In the genomic region with DNA sequence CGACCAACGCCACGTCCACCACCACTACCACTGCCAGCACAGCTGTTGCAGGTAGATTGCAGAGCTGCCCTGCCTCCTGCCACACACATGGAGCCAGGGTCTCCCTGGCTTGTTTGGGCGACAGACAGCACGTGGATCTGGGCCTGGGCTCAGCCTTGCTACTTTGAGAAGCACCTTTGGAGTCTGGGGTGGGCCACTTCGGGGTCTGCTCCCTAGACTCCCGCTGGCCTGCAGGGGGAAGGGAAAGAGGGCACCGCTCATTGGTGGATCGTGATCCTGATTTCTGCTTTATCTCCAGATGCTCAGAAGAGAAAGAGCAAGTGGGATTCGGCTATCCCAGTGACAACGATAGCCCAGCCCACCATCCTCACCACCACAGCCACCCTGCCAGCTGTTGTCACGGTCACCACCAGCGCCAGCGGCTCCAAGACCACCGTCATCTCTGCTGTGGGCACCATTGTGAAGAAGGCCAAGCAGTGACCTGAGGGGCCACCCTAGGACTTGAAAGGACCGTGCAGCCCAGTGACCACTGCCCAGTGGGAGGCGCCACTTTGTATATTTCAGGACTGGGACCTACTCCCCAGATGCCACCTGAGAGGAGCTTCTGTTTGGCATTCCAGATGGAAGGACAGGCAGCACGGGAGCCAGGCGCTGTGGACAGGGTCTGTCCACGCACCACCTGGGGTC, we compare ENCODE assay signal across 23 cellular contexts. TPM values are rescaled to one million over a fixed set of nuclear protein-coding genes. Genes with fewer than 3 reads are reported as not detected.
A peak's percentile ranks its signal among the peaks of the same experiment; 100 is the strongest.
DNase-seq lines count a peak whose midpoint lies in the region; ATAC-seq and TF ChIP-seq lines count a peak whose summit lies in the region.
"Had no signal": no experiment of that assay in that cellular context is flagged by ENCODE, and none has a peak within 500 bp of the region (broad histone marks: within the 10 kb centered on the region; RNA-seq: fewer than 3 reads in every experiment).

No MANE protein-coding gene starts in this region.

- H3K27me3 ChIP-seq in heart right ventricle (no peaks in the 10 kb centered on the region), dorsolateral prefrontal cortex (no peaks in the 10 kb centered on the region), mesenchymal stem cell (ENCODE audit: control insufficient read depth in 1 of 2, insufficient read depth in 1 of 2, low read length in 2 of 2) (no peaks in the 10 kb centered on the region), SJCRH30 (no peaks in the 10 kb centered on the region)
- H3K27me3 ChIP-seq: BLaER1 treated with 17β-estradiol and CSF1 and Interleukin-3, amounts not matched to agents 10 nM and 100 nM had no signal

- H2AK5ac ChIP-seq in mesenchymal stem cell (ENCODE audit: low read length, severe bottlenecking), result peak overlapping the region; percentile 75

- TF ChIP-seq CTCF in heart right ventricle (IDR thresholded peaks at IDR 0.05) (no peak), dorsolateral prefrontal cortex (IDR thresholded peaks at IDR 0.05 in 54 of 56, conservative IDR thresholded peaks at IDR 0.05 in 2 of 56; ENCODE audit: low read depth in 1 of 56, partially characterized antibody in 56 of 56) (no peak)

- intact Hi-C loops in heart right ventricle (cut with DNase I) (no loop called here), Right ventricle myocardium superior (cut with DNase I) (no loop called here), dorsolateral prefrontal cortex (cut with DNase I) (no loop called here)

- no peak overlapping the region for H3K23ac ChIP-seq in mesenchymal stem cell (ENCODE audit: low read length in 2 of 2)

- no peak overlapping the region for H3K9ac ChIP-seq in mesenchymal stem cell (ENCODE audit: low read length)

- DNase-seq in heart right ventricle (no peak), Right ventricle myocardium superior (no peak), dorsolateral prefrontal cortex (no peak), mesenchymal stem cell (no peak), iPS-NIHi7 (ENCODE audit: extremely low spot score) (no peak), SJCRH30 (no peak)
- DNase-seq in stimulated activated naive CD4-positive, alpha-beta T cell (lab: John Stamatoyannopoulos, UW), result no peak
- DNase-seq: activated CD4-positive, alpha-beta memory T cell treated with anti-CD3 and anti-CD28 coated beads for 36 hours; activated naive CD4-positive, alpha-beta T cell treated with anti-CD3 and anti-CD28 coated beads for 36 hours; activated T-cell treated with anti-CD3 and anti-CD28 coated beads, Interleukin-2, amount 50 U/mL, for 24 hours; GDM1; glutamatergic neuron; immature natural killer cell; mesendoderm; natural killer cell; NCI-H1417 treated with DMSO at 0.1 percent for 48 hours; NCI-H2171 treated with DMSO at 0.1 percent for 48 hours; NCI-H82; WERI-Rb-1 had no signal

- H3K14ac ChIP-seq in mesenchymal stem cell (ENCODE audit: low read length in 2 of 2), result no peak overlapping the region

- peak overlapping the region in 8 of 10 donors; percentile 42 to 73 (median 54) for H3K27ac ChIP-seq in heart right ventricle
- peak overlapping the region in 42 of 59 donors; percentile 2 to 100 (median 78) for H3K27ac ChIP-seq in dorsolateral prefrontal cortex
- H3K27ac ChIP-seq in mesenchymal stem cell (ENCODE audit: low read length, poor library complexity, severe bottlenecking), result peak overlapping the region; percentile 75
- H3K27ac ChIP-seq in SJCRH30, result no peak overlapping the region
- H3K27ac ChIP-seq: thoracic aorta, WERI-Rb-1 had no signal

- no peak overlapping the region for H4K8ac ChIP-seq in mesenchymal stem cell (ENCODE audit: low read length)

- no peak overlapping the region for H3K18ac ChIP-seq in mesenchymal stem cell (ENCODE audit: low read depth in 1 of 2, low read length in 2 of 2)

- ATAC-seq in heart right ventricle, result no peak
- no peak for ATAC-seq in Right ventricle myocardium superior (ENCODE audit: poor library complexity)
- no peak for ATAC-seq in GM18909 (IDR thresholded peaks at IDR 0.05; ENCODE audit: poor library complexity, unreplicated experiment)

- 92 to 93% methylated on average over 20 of the region's 20 CpGs for WGBS in heart right ventricle, 2 donors
- WGBS in mesenchymal stem cell, result 95% methylated on average over 19 of the region's 20 CpGs

- H4K91ac ChIP-seq in mesenchymal stem cell (ENCODE audit: low read length), result no peak overlapping the region

- peaks cover 33% of the 10 kb centered on the region for H3K79me1 ChIP-seq in mesenchymal stem cell (replicated peaks; ENCODE audit: low read length, poor library complexity, severe bottlenecking)

- H2BK15ac ChIP-seq in mesenchymal stem cell (ENCODE audit: low read depth, poor library complexity, severe bottlenecking), result no peak overlapping the region

- H3K4me3 ChIP-seq in heart right ventricle, result no peak overlapping the region
- no peak overlapping the region for H3K4me3 ChIP-seq in dorsolateral prefrontal cortex
- H3K4me3 ChIP-seq in mesenchymal stem cell (ENCODE audit: insufficient read depth in 1 of 2, low read depth in 1 of 2, low read length in 2 of 2), result no peak overlapping the region
- H3K4me3 ChIP-seq in SJCRH30, result no peak overlapping the region
- H3K4me3 ChIP-seq: BLaER1 treated with 17β-estradiol and CSF1 and Interleukin-3, amounts not matched to agents 10 nM and 100 nM; prostate gland; thoracic aorta had no signal

- H3K36me3 ChIP-seq in heart right ventricle (peaks cover 0 to 79% (median 49%) of the 10 kb centered on the region in 9 donors), mesenchymal stem cell (ENCODE audit: control insufficient read depth in 1 of 2, insufficient read depth in 2 of 2, low read depth in 1 of 2, low read length in 2 of 2) (peaks cover 68 to 76% of the 10 kb centered on the region in 2 experiments), SJCRH30 (peaks cover 55% of the 10 kb centered on the region)

- no peak overlapping the region for H2BK120ac ChIP-seq in mesenchymal stem cell (ENCODE audit: low read depth, low read length)

- H2BK5ac ChIP-seq in mesenchymal stem cell (ENCODE audit: low read depth, low read length, poor library complexity, severe bottlenecking), result no peak overlapping the region

- no peak overlapping the region for H2AFZ ChIP-seq in mesenchymal stem cell (ENCODE audit: low read depth, low read length)

- H3K4me1 ChIP-seq in heart right ventricle (peaks cover 0 to 45% (median 18%) of the 10 kb centered on the region in 9 donors), mesenchymal stem cell (ENCODE audit: control insufficient read depth, insufficient read depth, low read depth, low read length) (peaks cover 37% of the 10 kb centered on the region), SJCRH30 (no peaks in the 10 kb centered on the region)
- H3K4me1 ChIP-seq: prostate gland had no signal

- H2BK12ac ChIP-seq in mesenchymal stem cell (ENCODE audit: low read length in 2 of 2), result no peak overlapping the region

- H3K9me3 ChIP-seq in heart right ventricle, result no peaks in the 10 kb centered on the region
- H3K9me3 ChIP-seq in mesenchymal stem cell (ENCODE audit: control insufficient read depth, low read length), result no peaks in the 10 kb centered on the region
- no peaks in the 10 kb centered on the region for H3K9me3 ChIP-seq in SJCRH30 (replicated peaks)
- H3K9me3 ChIP-seq: BLaER1 treated with 17β-estradiol and CSF1 and Interleukin-3, amounts not matched to agents 10 nM and 100 nM; prostate gland; thoracic aorta had no signal

- H3K4ac ChIP-seq in mesenchymal stem cell (ENCODE audit: low read depth in 1 of 2, low read length in 2 of 2), result no peak overlapping the region

- no peak overlapping the region for H3K4me2 ChIP-seq in mesenchymal stem cell (ENCODE audit: low read length, poor library complexity, severe bottlenecking)

RNA-seq across cellular contexts. Expression of gene ITGB4, which starts 15.1 kb away (rescaled TPM):
- 10 to 100 TPM in 2 of 10 donors, 1 to 10 TPM in 8; 4.7 to 11.3 (median 9.0) TPM for total RNA-seq in heart right ventricle
- polyA plus RNA-seq in heart right ventricle, result 10 to 100 TPM in 1 of 2 donors, 1 to 10 TPM in 1; 4.6 to 17.0 TPM
- total RNA-seq in Right ventricle myocardium superior, result 9.4 TPM
- total RNA-seq in dorsolateral prefrontal cortex, result 100 to 1,000 TPM in 39 of 120 experiments, 10 to 100 TPM in 81; 27.8 to 292 (median 83.1) TPM
- 1.3 TPM for polyA plus RNA-seq in mesenchymal stem cell (2013, experiment 1 of 2)
- polyA plus RNA-seq in mesenchymal stem cell (2013, experiment 2 of 2), result 1.0 TPM
- total RNA-seq in SJCRH30 (2014; rRNA removed; shearing (Covaris generic)), result 4.3 and 8.8 TPM in 2 replicates

RNA-seq across cellular contexts. Expression of gene SAP30BP, which starts 39.0 kb away (rescaled TPM):
- total RNA-seq in heart right ventricle (10 to 100 TPM; 41.7 to 64.4 (median 55.8) TPM), Right ventricle myocardium superior (40.0 TPM), dorsolateral prefrontal cortex (100 to 1,000 TPM in 23 of 120 experiments, 10 to 100 TPM in 97; 65.3 to 160 (median 88.1) TPM)
- polyA plus RNA-seq in heart right ventricle, result 100 to 1,000 TPM in 1 of 2 donors, 10 to 100 TPM in 1; 78.4 to 115 TPM
- 68.5 TPM for polyA plus RNA-seq in mesenchymal stem cell (2013, experiment 1 of 2)
- polyA plus RNA-seq in mesenchymal stem cell (2013, experiment 2 of 2), result 71.8 TPM
- 63.4 and 74.0 TPM in 2 replicates for total RNA-seq in SJCRH30 (2014; rRNA removed; shearing (Covaris generic))

RNA-seq across cellular contexts. Expression of gene RECQL5, which starts 39.2 kb away (rescaled TPM):
- 10 to 100 TPM in 8 of 10 donors, 1 to 10 TPM in 2; 9.2 to 14.4 (median 10.7) TPM for total RNA-seq in heart right ventricle
- 10 to 100 TPM in 1 of 2 donors, 1 to 10 TPM in 1; 6.3 to 32.1 TPM for polyA plus RNA-seq in heart right ventricle
- 14.1 TPM for total RNA-seq in Right ventricle myocardium superior
- 10 to 100 TPM; 31.3 to 74.3 (median 47.5) TPM for total RNA-seq in dorsolateral prefrontal cortex
- polyA plus RNA-seq in mesenchymal stem cell (2013, experiment 1 of 2), result 9.8 TPM
- polyA plus RNA-seq in mesenchymal stem cell (2013, experiment 2 of 2), result 9.5 TPM
- total RNA-seq in SJCRH30 (2014; rRNA removed; shearing (Covaris generic)), result 25.9 and 28.1 TPM in 2 replicates

RNA-seq across cellular contexts. Expression of gene GALK1, which starts 58.8 kb away (rescaled TPM):
- total RNA-seq in heart right ventricle (10 to 100 TPM in 6 of 10 donors, 1 to 10 TPM in 4; 5.2 to 26.4 (median 11.3) TPM), Right ventricle myocardium superior (23.3 TPM), dorsolateral prefrontal cortex (10 to 100 TPM in 114 of 120 experiments, 1 to 10 TPM in 6; 6.0 to 32.0 (median 16.1) TPM)
- polyA plus RNA-seq in heart right ventricle, result 10 to 100 TPM; 29.2 to 44.6 TPM
- 29.0 TPM for polyA plus RNA-seq in mesenchymal stem cell (2013, experiment 1 of 2)
- polyA plus RNA-seq in mesenchymal stem cell (2013, experiment 2 of 2), result 27.7 TPM
- total RNA-seq in SJCRH30 (2014; rRNA removed; shearing (Covaris generic)), result 29.0 and 31.5 TPM in 2 replicates
